Comparison of ENCODE assay signal across 8 cellular contexts in genomic region chrX:10015711-10016515, GRCh38. TPM values are rescaled to one million over a fixed set of nuclear protein-coding genes. Genes with fewer than 3 reads are reported as not detected.
DNase-seq lines count a peak whose midpoint lies in the region; ATAC-seq and TF ChIP-seq lines count a peak whose summit lies in the region.

No MANE protein-coding gene starts in this region.

- no peak overlapping the region for H3K27ac ChIP-seq in neutrophil

- no peaks in the 10 kb centered on the region for H3K36me3 ChIP-seq in neutrophil

- TF ChIP-seq CTCF in WI38 (IDR thresholded peaks at IDR 0.05; ENCODE audit: low read depth, low read length) (no peak), fibroblast of villous mesenchyme (IDR thresholded peaks at IDR 0.05; ENCODE audit: insufficient read depth, low read depth, low read length) (no peak), neutrophil (IDR thresholded peaks at IDR 0.05) (no peak)

- no peaks in the 10 kb centered on the region for H3K9me3 ChIP-seq in neutrophil

- H3K4me3 ChIP-seq in WI38 (ENCODE audit: low read depth, low read length) (peak overlapping the region; percentile 57), fibroblast of villous mesenchyme (ENCODE audit: low read depth, low read length) (peak overlapping the region; percentile 67), neutrophil (ENCODE audit: low read depth in 1 of 2, low read length in 1 of 2) (peak overlapping the region; percentile 62 to 64)

- DNase-seq in EL (peak; percentile 54), fibroblast of villous mesenchyme (ENCODE audit: low read depth) (peak; percentile 63), mucosa of gallbladder (ENCODE audit: low spot score) (no peak)

- peaks cover 32 to 53% of the 10 kb centered on the region in 2 experiments for H3K4me1 ChIP-seq in neutrophil (ENCODE audit: control insufficient read depth in 1 of 2, insufficient read depth in 1 of 2, low read depth in 1 of 2, low read length in 1 of 2)

- ATAC-seq in HG02588 (IDR thresholded peaks at IDR 0.05; ENCODE audit: unreplicated experiment) (peak; percentile 16), HG02938 (IDR thresholded peaks at IDR 0.05; ENCODE audit: unreplicated experiment) (no peak), GM21360 (IDR thresholded peaks at IDR 0.05; ENCODE audit: unreplicated experiment) (no peak)

- no peaks in the 10 kb centered on the region for H3K27me3 ChIP-seq in neutrophil

RNA-seq across cellular contexts. Expression of gene CLDN34, which starts 48.8 kb away (rescaled TPM):
- total RNA-seq in fibroblast of villous mesenchyme = under 0.01 TPM in 1 of 2 replicates, not detected in the other
- 0.43 TPM for total RNA-seq in mucosa of gallbladder
